Comparison of ENCODE assay signal across 10 cellular contexts in genomic region chr9:76634356-76635054, GRCh38.
DNase-seq lines count a peak whose midpoint lies in the region; ATAC-seq and TF ChIP-seq lines count a peak whose summit lies in the region.
"Had no signal": no experiment of that assay in that cellular context is flagged by ENCODE, and none has a peak within 500 bp of the region (broad histone marks: within the 10 kb centered on the region; RNA-seq: fewer than 3 reads in every experiment).

No MANE protein-coding gene starts in this region.

- TF ChIP-seq CTCF in DND-41 (IDR thresholded peaks at IDR 0.05; ENCODE audit: borderline replicate concordance, extremely low read depth, low read length, poor library complexity, severe bottlenecking) (no peak), RWPE1 (conservative IDR thresholded peaks at IDR 0.05; ENCODE audit: low read depth) (no peak), natural killer cell (IDR thresholded peaks at IDR 0.05) (no peak)

- H4K20me1 ChIP-seq in DND-41 (ENCODE audit: insufficient read depth, low read length) = no peaks in the 10 kb centered on the region

- H2AFZ ChIP-seq in DND-41 (ENCODE audit: low read depth, low read length) = no peak overlapping the region

- CTCF ChIA-PET in RWPE1 (lab: Yijun Ruan, JAX) = no interaction called here

- no peaks in the 10 kb centered on the region for H3K79me2 ChIP-seq in DND-41 (ENCODE audit: insufficient read depth, low read length)

- no peak overlapping the region for H3K4me2 ChIP-seq in DND-41 (ENCODE audit: insufficient read depth, low read length)

- intact Hi-C loops in natural killer cell (cut with micrococcal nuclease) = no loop called here

- no peak overlapping the region for H3K9ac ChIP-seq in DND-41 (ENCODE audit: low read depth, low read length)

- H3K4me3 ChIP-seq in DND-41 (ENCODE audit: low read depth in 1 of 2, low read length in 2 of 2) (no peak overlapping the region), SJCRH30 (no peak overlapping the region)

- H3K4me1 ChIP-seq in DND-41 (ENCODE audit: insufficient read depth, low read length) (peaks cover 8% of the 10 kb centered on the region), SJCRH30 (no peaks in the 10 kb centered on the region)

- H3K36me3 Mint-ChIP-seq in natural killer cell = no peaks in the 10 kb centered on the region

- no peak overlapping the region for H3K4me3 Mint-ChIP-seq in natural killer cell

- H3K36me3 ChIP-seq in DND-41 (ENCODE audit: insufficient read depth, low read length) (no peaks in the 10 kb centered on the region), SJCRH30 (peaks cover 32% of the 10 kb centered on the region)

- H3K9me3 Mint-ChIP-seq in natural killer cell = no peaks in the 10 kb centered on the region

- no peak overlapping the region for H3K27ac Mint-ChIP-seq in natural killer cell

- ATAC-seq in DND-41 (ENCODE audit: insufficient read depth, low read depth) (peak; percentile 27; the same call in 1 of the 3 replicates), HG02798 (IDR thresholded peaks at IDR 0.05; ENCODE audit: poor library complexity, unreplicated experiment) (peak; percentile 60), natural killer cell (no peak)

- H3K9me3 ChIP-seq in DND-41 (ENCODE audit: insufficient read depth, low read length, severe bottlenecking) = no peaks in the 10 kb centered on the region
- no peaks in the 10 kb centered on the region for H3K9me3 ChIP-seq in SJCRH30 (replicated peaks)

- DNase-seq in DND-41 (no peak), RWPE1 (ENCODE audit: low spot score) (peak; percentile 26), glomerular endothelial cell (ENCODE audit: extremely low read depth, low read depth, low spot score) (peak; percentile 34), caudate nucleus (lab: John Stamatoyannopoulos, UW) (no peak), natural killer cell (no peak), SJCRH30 (no peak)
- no peak for DNase-seq in activated CD4-positive, alpha-beta T cell treated with anti-CD3 and anti-CD28 coated beads for 1 hour
- DNase-seq: activated T-cell treated with anti-CD3 and anti-CD28 coated beads for 4 hours; NK-92 treated with Interleukin-12 subunit alpha and Interleukin-12 subunit beta, amount 100 ng/mL, for 24 hours had no signal

- H3K27me3 ChIP-seq in DND-41 (ENCODE audit: insufficient read depth, low read length, poor library complexity) = no peaks in the 10 kb centered on the region
- H3K27me3 ChIP-seq in SJCRH30 = no peaks in the 10 kb centered on the region

- POLR2A ChIA-PET in RWPE1 (lab: Yijun Ruan, JAX; ENCODE audit: low non-redundant PET) = no interaction called here

- H3K27me3 Mint-ChIP-seq in natural killer cell (ENCODE audit: low read depth in 2 of 2) = peaks cover 0 to 5% of the 10 kb centered on the region in 2 donors

- H3K27ac ChIP-seq in DND-41 (ENCODE audit: low read length) (no peak overlapping the region), RWPE1 (no peak overlapping the region), caudate nucleus (ENCODE audit: low read depth, low read length) (no peak overlapping the region), SJCRH30 (no peak overlapping the region)

- H3K4me1 Mint-ChIP-seq in natural killer cell = peaks cover 27 to 34% of the 10 kb centered on the region in 2 donors

Comparison
In these comparisons a context has a peak if more than half of its experiments do, and no peak if none do; other contexts are left out.
1. ATAC-seq: peak in DND-41 (single experiment) and HG02798 (single experiment); none in natural killer cell (0 of 3).
2. DNase-seq: peak in RWPE1 (single experiment) and glomerular endothelial cell (single experiment); none in DND-41 (single experiment), caudate nucleus (0 of 61), natural killer cell (single experiment), SJCRH30 (0 of 2) and activated CD4-positive, alpha-beta T cell treated with anti-CD3 and anti-CD28 coated beads for 1 hour (single experiment).